Comparison of ENCODE assay signal across 8 cellular contexts in the genomic region with DNA sequence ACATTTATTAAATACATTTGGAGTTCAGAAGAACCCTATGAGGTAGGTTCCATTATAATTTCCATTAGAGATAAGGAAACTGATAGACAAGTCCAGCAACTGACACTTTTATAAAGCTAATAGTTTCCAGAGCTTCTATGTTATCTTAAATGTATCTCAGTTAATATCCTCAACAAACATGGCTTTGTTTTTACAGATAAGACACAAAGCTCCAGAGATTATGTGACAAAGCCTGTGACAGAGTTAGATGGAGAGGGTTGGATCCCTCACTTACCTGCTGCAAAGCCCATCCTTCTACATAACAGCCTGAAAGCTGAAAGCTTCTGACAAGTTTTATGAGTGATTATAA. TPM values are rescaled to one million over a fixed set of nuclear protein-coding genes. Genes with fewer than 3 reads are reported as not detected.
DNase-seq lines count a peak whose midpoint lies in the region; ATAC-seq lines count a peak whose summit lies in the region.

No MANE protein-coding gene starts in this region.

- peak overlapping the region; percentile 86 for H3K27ac ChIP-seq in CD4-positive, CD25-positive, alpha-beta regulatory T cell (ENCODE audit: insufficient read depth, low read length, poor library complexity, severe bottlenecking)

- peak overlapping the region; percentile 94 to 99 (median 97) for H3K4me3 Mint-ChIP-seq in CD4-positive, CD25-positive, alpha-beta regulatory T cell
- H3K4me3 Mint-ChIP-seq in central memory CD8-positive, alpha-beta T cell, result peak overlapping the region; percentile 96
- H3K4me3 Mint-ChIP-seq in natural killer cell treated with Interleukin-12 subunit alpha and Interleukin-12 subunit beta and Interleukin-15 and Interleukin-18, amount 100 ng/mL, for 72 hours, result peak overlapping the region; percentile 97

- no peaks in the 10 kb centered on the region for H3K9me3 ChIP-seq in CD4-positive, CD25-positive, alpha-beta regulatory T cell (ENCODE audit: control insufficient read depth in 2 of 2, low read length in 2 of 2)

- H3K4me1 Mint-ChIP-seq in CD4-positive, CD25-positive, alpha-beta regulatory T cell, result peaks cover 16 to 45% (median 33%) of the 10 kb centered on the region in 4 donors
- peaks cover 15% of the 10 kb centered on the region for H3K4me1 Mint-ChIP-seq in central memory CD8-positive, alpha-beta T cell
- peaks cover 9 to 24% of the 10 kb centered on the region in 2 donors for H3K4me1 Mint-ChIP-seq in natural killer cell treated with Interleukin-12 subunit alpha and Interleukin-12 subunit beta and Interleukin-15 and Interleukin-18, amount 100 ng/mL, for 72 hours (ENCODE audit: low read depth in 2 of 2)

- peaks cover 13% of the 10 kb centered on the region for H3K36me3 Mint-ChIP-seq in CD4-positive, CD25-positive, alpha-beta regulatory T cell
- H3K36me3 Mint-ChIP-seq in central memory CD8-positive, alpha-beta T cell (ENCODE audit: insufficient read depth), result peaks cover 22% of the 10 kb centered on the region
- H3K36me3 Mint-ChIP-seq in natural killer cell treated with Interleukin-12 subunit alpha and Interleukin-12 subunit beta and Interleukin-15 and Interleukin-18, amount 100 ng/mL, for 72 hours, result peaks cover 9% of the 10 kb centered on the region

- peaks cover 0 to 2% (median 0%) of the 10 kb centered on the region in 7 donors for H3K9me3 Mint-ChIP-seq in CD4-positive, CD25-positive, alpha-beta regulatory T cell
- H3K9me3 Mint-ChIP-seq in central memory CD8-positive, alpha-beta T cell, result no peaks in the 10 kb centered on the region
- H3K9me3 Mint-ChIP-seq in natural killer cell treated with Interleukin-12 subunit alpha and Interleukin-12 subunit beta and Interleukin-15 and Interleukin-18, amount 100 ng/mL, for 72 hours, result no peaks in the 10 kb centered on the region

- no peaks in the 10 kb centered on the region for H3K27me3 ChIP-seq in CD4-positive, CD25-positive, alpha-beta regulatory T cell (ENCODE audit: control insufficient read depth, insufficient read depth, low read length)

- H3K4me1 ChIP-seq in CD4-positive, CD25-positive, alpha-beta regulatory T cell (ENCODE audit: control insufficient read depth, insufficient read depth, low read length, poor library complexity, severe bottlenecking), result peaks cover 15% of the 10 kb centered on the region

- ATAC-seq in CD4-positive, CD25-positive, alpha-beta regulatory T cell (ENCODE audit: low read depth in 2 of 2), result no peak
- ATAC-seq in HG03439 (IDR thresholded peaks at IDR 0.05; ENCODE audit: unreplicated experiment) (peak; percentile 7), GM21515 (IDR thresholded peaks at IDR 0.05; ENCODE audit: unreplicated experiment) (no peak), HG03442 (IDR thresholded peaks at IDR 0.05; ENCODE audit: unreplicated experiment) (no peak)
- ATAC-seq in central memory CD8-positive, alpha-beta T cell (replicated peaks; ENCODE audit: extremely low read depth, poor library complexity, severe bottlenecking), result no peak
- ATAC-seq in natural killer cell treated with Interleukin-12 subunit alpha and Interleukin-12 subunit beta and Interleukin-15 and Interleukin-18, amount 100 ng/mL, for 72 hours, result no peak

- peak overlapping the region; percentile 89 to 97 (median 95) for H3K27ac Mint-ChIP-seq in CD4-positive, CD25-positive, alpha-beta regulatory T cell
- H3K27ac Mint-ChIP-seq in central memory CD8-positive, alpha-beta T cell (ENCODE audit: low read depth), result peak overlapping the region; percentile 92
- peak overlapping the region; percentile 81 to 95 for H3K27ac Mint-ChIP-seq in natural killer cell treated with Interleukin-12 subunit alpha and Interleukin-12 subunit beta and Interleukin-15 and Interleukin-18, amount 100 ng/mL, for 72 hours

- H3K4me3 ChIP-seq in CD4-positive, CD25-positive, alpha-beta regulatory T cell (ENCODE audit: low read depth, low read length), result peak overlapping the region; percentile 94

- H3K36me3 ChIP-seq in CD4-positive, CD25-positive, alpha-beta regulatory T cell (ENCODE audit: control insufficient read depth, insufficient read depth, low read length), result peaks cover 14% of the 10 kb centered on the region

- peaks cover 5% of the 10 kb centered on the region for H3K27me3 Mint-ChIP-seq in CD4-positive, CD25-positive, alpha-beta regulatory T cell
- peaks cover 14% of the 10 kb centered on the region for H3K27me3 Mint-ChIP-seq in central memory CD8-positive, alpha-beta T cell
- peaks cover 5 to 11% of the 10 kb centered on the region in 2 donors for H3K27me3 Mint-ChIP-seq in natural killer cell treated with Interleukin-12 subunit alpha and Interleukin-12 subunit beta and Interleukin-15 and Interleukin-18, amount 100 ng/mL, for 72 hours

- DNase-seq in CD4-positive, CD25-positive, alpha-beta regulatory T cell, result no peak
- no peak for DNase-seq in central memory CD8-positive, alpha-beta T cell (ENCODE audit: low spot score in 2 of 2)
- DNase-seq in natural killer cell treated with Interleukin-12 subunit alpha and Interleukin-12 subunit beta and Interleukin-15 and Interleukin-18, amount 100 ng/mL, for 72 hours (ENCODE audit: low spot score), result no peak
- DNase-seq in SKM-1 treated with dmso at 0.1 percent for 144 hours (lab: John Stamatoyannopoulos, UW; ENCODE audit: unreplicated experiment) (no peak), GF-D8 (lab: John Stamatoyannopoulos, UW) (no peak)

RNA-seq across cellular contexts. Expression of a gene that starts 0.5 kb away (rescaled TPM):
- total RNA-seq in CD4-positive, CD25-positive, alpha-beta regulatory T cell, result 26.8 TPM
- polyA plus RNA-seq in CD4-positive, CD25-positive, alpha-beta regulatory T cell, result 10 to 100 TPM; 63.1 to 72.5 (median 70.5) TPM
- 10 to 100 TPM; 29.4 to 41.9 TPM for total RNA-seq in natural killer cell treated with Interleukin-12 subunit alpha and Interleukin-12 subunit beta and Interleukin-15 and Interleukin-18, amount 100 ng/mL, for 72 hours

RNA-seq across cellular contexts. Expression of a gene that starts 39.6 kb away (rescaled TPM):
- total RNA-seq in CD4-positive, CD25-positive, alpha-beta regulatory T cell, result not detected
- polyA plus RNA-seq in CD4-positive, CD25-positive, alpha-beta regulatory T cell, result not detected
- not detected for total RNA-seq in natural killer cell treated with Interleukin-12 subunit alpha and Interleukin-12 subunit beta and Interleukin-15 and Interleukin-18, amount 100 ng/mL, for 72 hours
